13 cellular contexts compared by ENCODE assay signal in the genomic region with DNA sequence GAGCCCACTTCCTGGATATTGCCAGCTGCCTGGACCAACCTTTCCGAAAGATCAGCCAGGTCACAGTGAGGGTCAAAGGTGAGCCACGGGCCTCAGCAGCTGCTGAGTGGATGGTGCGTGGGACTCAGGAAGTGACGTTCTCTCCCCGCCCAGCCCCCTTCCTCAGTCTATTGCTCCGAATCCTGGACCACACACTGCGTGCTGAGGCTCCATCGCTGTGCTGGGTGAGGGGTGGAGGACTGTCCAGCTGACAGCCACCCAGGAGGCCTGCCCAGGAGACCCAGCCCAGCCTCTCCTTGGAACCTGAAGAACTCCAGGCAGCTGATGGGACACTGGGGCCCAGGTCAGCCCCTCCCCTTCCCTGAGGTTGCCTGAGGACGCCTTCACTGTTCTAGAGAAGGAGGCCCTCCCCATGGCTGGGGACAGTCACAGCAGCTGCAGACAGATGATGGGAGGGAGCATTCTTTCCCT.
DNase-seq lines count a peak whose midpoint lies in the region; ATAC-seq and TF ChIP-seq lines count a peak whose summit lies in the region.
"Had no signal": no experiment of that assay in that cellular context is flagged by ENCODE, and none has a peak within 500 bp of the region (broad histone marks: within the 10 kb centered on the region; RNA-seq: fewer than 3 reads in every experiment).

No MANE protein-coding gene starts in this region.

- DNase-seq in RPMI8226 (peak; percentile 78), esophagus muscularis mucosa (ENCODE audit: extremely low spot score) (peak; percentile 82), mesenchymal stem cell (peak; percentile 6), WERI-Rb-1 (no peak)
- DNase-seq in stimulated activated CD8-positive, alpha-beta memory T cell treated with anti-CD3 and anti-CD28 coated beads, Interleukin-4, amount 100 ng/mL, for 48 hours, result peak; percentile 4
- no peak for DNase-seq in effector memory CD4-positive, alpha-beta T cell
- DNase-seq: activated CD4-positive, alpha-beta memory T cell treated with anti-CD3 and anti-CD28 coated beads for 36 hours; colonic mucosa; Kasumi-1 had no signal

- H3K9me3 ChIP-seq in esophagus muscularis mucosa (peaks cover 0 to 11% (median 8%) of the 10 kb centered on the region in 4 donors), mesenchymal stem cell (ENCODE audit: control insufficient read depth, low read length) (peaks cover 7% of the 10 kb centered on the region), WERI-Rb-1 (ENCODE audit: severe bottlenecking) (peaks cover 3% of the 10 kb centered on the region)
- no peaks in the 10 kb centered on the region for H3K9me3 ChIP-seq in effector memory CD4-positive, alpha-beta T cell (ENCODE audit: control insufficient read depth, low read length)
- H3K9me3 ChIP-seq: colonic mucosa, suprapubic skin had no signal

- no peak overlapping the region for H3K4me3 ChIP-seq in esophagus muscularis mucosa
- no peak overlapping the region for H3K4me3 ChIP-seq in mesenchymal stem cell (ENCODE audit: insufficient read depth in 1 of 2, low read depth in 1 of 2, low read length in 2 of 2)
- H3K4me3 ChIP-seq in effector memory CD4-positive, alpha-beta T cell (ENCODE audit: insufficient read depth, low read depth, low read length, poor library complexity, severe bottlenecking), result no peak overlapping the region
- H3K4me3 ChIP-seq in WERI-Rb-1 (ENCODE audit: low read depth, low read length), result no peak overlapping the region
- H3K4me3 ChIP-seq: colonic mucosa, suprapubic skin had no signal

- H2AK5ac ChIP-seq in mesenchymal stem cell (ENCODE audit: low read length, severe bottlenecking), result no peak overlapping the region

- H3K4me1 ChIP-seq in esophagus muscularis mucosa (peaks cover 10 to 25% (median 19%) of the 10 kb centered on the region in 4 donors), mesenchymal stem cell (ENCODE audit: control insufficient read depth, insufficient read depth, low read depth, low read length) (peaks cover 9% of the 10 kb centered on the region)
- no peaks in the 10 kb centered on the region for H3K4me1 ChIP-seq in effector memory CD4-positive, alpha-beta T cell (ENCODE audit: control insufficient read depth, insufficient read depth, low read length, poor library complexity, severe bottlenecking)
- H3K4me1 ChIP-seq: colonic mucosa had no signal

- H3K27me3 ChIP-seq in esophagus muscularis mucosa, result no peaks in the 10 kb centered on the region
- no peaks in the 10 kb centered on the region for H3K27me3 ChIP-seq in mesenchymal stem cell (ENCODE audit: control insufficient read depth in 1 of 2, insufficient read depth in 1 of 2, low read length in 2 of 2)
- H3K27me3 ChIP-seq in effector memory CD4-positive, alpha-beta T cell (replicated peaks; ENCODE audit: control insufficient read depth, insufficient read depth, low read length, poor library complexity, severe bottlenecking), result peaks cover under 1% of the 10 kb centered on the region
- peaks cover 56% of the 10 kb centered on the region for H3K27me3 ChIP-seq in WERI-Rb-1 (ENCODE audit: insufficient read depth, low read depth, severe bottlenecking)
- H3K27me3 ChIP-seq: colonic mucosa, suprapubic skin had no signal

- TF ChIP-seq EP300 in esophagus muscularis mucosa (IDR thresholded peaks at IDR 0.05), result no peak

- H3K27ac ChIP-seq in esophagus muscularis mucosa (replicated peaks in 1 of 4) (peak overlapping the region; percentile 17 to 59 (median 42)), mesenchymal stem cell (ENCODE audit: low read length, poor library complexity, severe bottlenecking) (no peak overlapping the region), WERI-Rb-1 (no peak overlapping the region)
- no peak overlapping the region for H3K27ac ChIP-seq in effector memory CD4-positive, alpha-beta T cell (ENCODE audit: insufficient read depth, low read length, poor library complexity, severe bottlenecking)
- H3K27ac ChIP-seq: colonic mucosa, suprapubic skin had no signal

- no peak for TF ChIP-seq CTCF in esophagus muscularis mucosa (IDR thresholded peaks at IDR 0.05)
- no peak for TF ChIP-seq CTCF in WERI-Rb-1 (IDR thresholded peaks at IDR 0.05; ENCODE audit: low read depth, low read length)

- peak overlapping the region in 1 of 2 experiments; percentile 36 for H3K14ac ChIP-seq in mesenchymal stem cell (ENCODE audit: low read length in 2 of 2)

- no peak for TF ChIP-seq POLR2A in esophagus muscularis mucosa (IDR thresholded peaks at IDR 0.05; ENCODE audit: low read depth)

- no peaks in the 10 kb centered on the region for H3K36me3 ChIP-seq in esophagus muscularis mucosa
- no peaks in the 10 kb centered on the region for H3K36me3 ChIP-seq in mesenchymal stem cell (ENCODE audit: control insufficient read depth in 1 of 2, insufficient read depth in 2 of 2, low read depth in 1 of 2, low read length in 2 of 2)
- H3K36me3 ChIP-seq in effector memory CD4-positive, alpha-beta T cell (ENCODE audit: control insufficient read depth, insufficient read depth, low read length), result no peaks in the 10 kb centered on the region
- no peaks in the 10 kb centered on the region for H3K36me3 ChIP-seq in WERI-Rb-1
- H3K36me3 ChIP-seq: colonic mucosa, suprapubic skin had no signal

- H3K9ac ChIP-seq in mesenchymal stem cell (ENCODE audit: low read length), result peak overlapping the region; percentile 37

- no peak overlapping the region for H2BK120ac ChIP-seq in mesenchymal stem cell (ENCODE audit: low read depth, low read length)

- H2BK12ac ChIP-seq in mesenchymal stem cell (ENCODE audit: low read length in 2 of 2), result peak overlapping the region in 1 of 2 experiments; percentile 60

- H2BK5ac ChIP-seq in mesenchymal stem cell (ENCODE audit: low read depth, low read length, poor library complexity, severe bottlenecking), result no peak overlapping the region

- no peak overlapping the region for H3K4ac ChIP-seq in mesenchymal stem cell (ENCODE audit: low read depth in 1 of 2, low read length in 2 of 2)

- intact Hi-C loops in esophagus muscularis mucosa (cut with DNase I), result no loop called here

- no peak overlapping the region for H2BK15ac ChIP-seq in mesenchymal stem cell (ENCODE audit: low read depth, poor library complexity, severe bottlenecking)

- no peaks in the 10 kb centered on the region for H3K79me1 ChIP-seq in mesenchymal stem cell (replicated peaks; ENCODE audit: low read length, poor library complexity, severe bottlenecking)

- H3K18ac ChIP-seq in mesenchymal stem cell (ENCODE audit: low read depth in 1 of 2, low read length in 2 of 2), result peak overlapping the region; percentile 49 to 87

- ATAC-seq in GM18870 (IDR thresholded peaks at IDR 0.05; ENCODE audit: unreplicated experiment), result no peak
- no peak for ATAC-seq in GM21447 (IDR thresholded peaks at IDR 0.05; ENCODE audit: unreplicated experiment)
- ATAC-seq: SK-N-SH treated with all-trans-retinoic acid at 6 μM for 48 hours had no signal

- H3K4me2 ChIP-seq in mesenchymal stem cell (ENCODE audit: low read length, poor library complexity, severe bottlenecking), result no peak overlapping the region

- H4K8ac ChIP-seq in mesenchymal stem cell (ENCODE audit: low read length), result peak overlapping the region; percentile 81

- peak overlapping the region; percentile 67 for H2AFZ ChIP-seq in mesenchymal stem cell (ENCODE audit: low read depth, low read length)

- 58% methylated on average over 5 of the region's 9 CpGs for WGBS in esophagus muscularis mucosa
- WGBS in mesenchymal stem cell, result 48% methylated on average over 5 of the region's 9 CpGs

- no peak overlapping the region for H3K23ac ChIP-seq in mesenchymal stem cell (ENCODE audit: low read length in 2 of 2)

- no peak overlapping the region for H4K91ac ChIP-seq in mesenchymal stem cell (ENCODE audit: low read length)

Comparison
In these comparisons a context has a peak if more than half of its experiments do, and no peak if none do; other contexts are left out.
1. DNase-seq: peak in RPMI8226 (single experiment), esophagus muscularis mucosa (single experiment), mesenchymal stem cell (single experiment) and stimulated activated CD8-positive, alpha-beta memory T cell treated with anti-CD3 and anti-CD28 coated beads, Interleukin-4, amount 100 ng/mL, for 48 hours (single experiment); none in effector memory CD4-positive, alpha-beta T cell (0 of 3) and WERI-Rb-1 (single experiment).
2. H3K27ac ChIP-seq: peak in esophagus muscularis mucosa (4 of 4); none in mesenchymal stem cell (single experiment), effector memory CD4-positive, alpha-beta T cell (single experiment) and WERI-Rb-1 (single experiment).